18 cellular contexts compared by ENCODE assay signal in the genomic region with DNA sequence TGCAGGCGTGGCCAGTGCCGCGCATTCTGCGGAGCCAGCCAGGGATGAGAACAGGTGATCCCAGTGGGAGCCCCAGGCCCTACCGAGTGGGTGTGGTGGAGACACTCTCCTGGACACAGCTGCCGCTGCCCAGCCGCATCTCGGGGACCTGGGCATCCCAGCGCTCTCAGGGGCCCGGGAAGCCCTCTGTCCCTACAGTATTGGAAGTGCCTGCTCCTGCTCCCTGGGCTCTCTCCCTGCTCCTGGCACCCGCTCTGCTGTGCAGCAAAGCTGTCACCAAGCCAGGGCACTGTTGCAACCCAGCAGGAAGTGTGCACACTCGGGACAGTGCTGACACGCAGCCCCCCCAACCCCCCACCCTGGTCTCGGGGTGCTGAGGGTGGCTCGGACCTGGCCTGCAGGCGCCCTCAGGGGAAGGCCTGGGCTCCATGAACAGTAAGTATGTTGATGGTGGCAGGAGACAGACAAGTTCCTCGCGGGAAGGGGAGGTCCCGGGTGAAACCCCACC.
A peak's percentile ranks its signal among the peaks of the same experiment; 100 is the strongest.
DNase-seq lines count a peak whose midpoint lies in the region; ATAC-seq and TF ChIP-seq lines count a peak whose summit lies in the region.
"Had no signal": no experiment of that assay in that cellular context is flagged by ENCODE, and none has a peak within 500 bp of the region (broad histone marks: within the 10 kb centered on the region; RNA-seq: fewer than 3 reads in every experiment).

No MANE protein-coding gene starts in this region.

- intact Hi-C loops in natural killer cell (cut with micrococcal nuclease) = no loop called here
- intact Hi-C loops in transverse colon (cut with DNase I; ENCODE audit: low total_unique reads) = no loop called here
- intact Hi-C loops in left colon (cut with DNase I, micrococcal nuclease) = no loop called here

- TF ChIP-seq EP300 in transverse colon (IDR thresholded peaks at IDR 0.05; ENCODE audit: low read depth) = no peak

- no peaks in the 10 kb centered on the region for H3K4me1 ChIP-seq in endodermal cell (ENCODE audit: control insufficient read depth, insufficient read depth, low read length)
- no peaks in the 10 kb centered on the region for H3K4me1 ChIP-seq in transverse colon
- H3K4me1 ChIP-seq in effector memory CD4-positive, alpha-beta T cell (ENCODE audit: control insufficient read depth, insufficient read depth, low read length, poor library complexity, severe bottlenecking) = no peaks in the 10 kb centered on the region
- H3K4me1 ChIP-seq: BLaER1 had no signal

- H3K9ac ChIP-seq in endodermal cell (ENCODE audit: extremely low read depth, low read length, poor library complexity, severe bottlenecking) = no peak overlapping the region
- H3K9ac ChIP-seq: BLaER1, KMS-11 had no signal

- H3K4me3 Mint-ChIP-seq in endodermal cell = no peak overlapping the region
- H3K4me3 Mint-ChIP-seq in natural killer cell = no peak overlapping the region

- no peaks in the 10 kb centered on the region for H3K4me1 Mint-ChIP-seq in endodermal cell
- no peaks in the 10 kb centered on the region for H3K4me1 Mint-ChIP-seq in natural killer cell

- ATAC-seq in natural killer cell (no peak), left colon (no peak)
- ATAC-seq: Panc1, Right ventricle myocardium inferior had no signal

- no peaks in the 10 kb centered on the region for H3K27me3 Mint-ChIP-seq in endodermal cell (ENCODE audit: insufficient read depth)
- H3K27me3 Mint-ChIP-seq in natural killer cell (ENCODE audit: low read depth in 2 of 2) = no peaks in the 10 kb centered on the region

- H3K27ac Mint-ChIP-seq in endodermal cell = no peak overlapping the region
- H3K27ac Mint-ChIP-seq in natural killer cell = no peak overlapping the region

- H3K9me3 Mint-ChIP-seq in endodermal cell = peaks cover 20% of the 10 kb centered on the region
- H3K9me3 Mint-ChIP-seq in natural killer cell = peaks cover 9 to 13% of the 10 kb centered on the region in 2 donors

- H3K36me3 ChIP-seq in endodermal cell (ENCODE audit: control insufficient read depth, insufficient read depth, low read length) = no peaks in the 10 kb centered on the region
- no peaks in the 10 kb centered on the region for H3K36me3 ChIP-seq in transverse colon
- H3K36me3 ChIP-seq in effector memory CD4-positive, alpha-beta T cell (ENCODE audit: control insufficient read depth, insufficient read depth, low read length) = no peaks in the 10 kb centered on the region
- H3K36me3 ChIP-seq: BLaER1 had no signal

- 95 to 96% methylated on average over 7 to 19 of the region's 19 CpGs for WGBS in endodermal cell (ENCODE audit: insufficient coverage in 1 of 2, insufficient read length in 1 of 2), 2 experiments
- 94% methylated on average over 19 of the region's 19 CpGs; no CpG with 5 or more reads in 1 of the 2 donors for WGBS in transverse colon (ENCODE audit: low coverage in 1 of 2), 2 donors

- no peak overlapping the region for H3K27ac ChIP-seq in endodermal cell (ENCODE audit: low read depth, low read length)
- H3K27ac ChIP-seq in transverse colon = no peak overlapping the region
- H3K27ac ChIP-seq in effector memory CD4-positive, alpha-beta T cell (ENCODE audit: insufficient read depth, low read length, poor library complexity, severe bottlenecking) = no peak overlapping the region
- H3K27ac ChIP-seq: BLaER1, KMS-11 had no signal

- no peaks in the 10 kb centered on the region for H3K36me3 Mint-ChIP-seq in endodermal cell (ENCODE audit: low read depth)
- peaks cover 4% of the 10 kb centered on the region for H3K36me3 Mint-ChIP-seq in natural killer cell

- no peaks in the 10 kb centered on the region for H3K27me3 ChIP-seq in endodermal cell (ENCODE audit: control insufficient read depth, insufficient read depth, low read length, poor library complexity, severe bottlenecking)
- H3K27me3 ChIP-seq in transverse colon = no peaks in the 10 kb centered on the region
- H3K27me3 ChIP-seq in effector memory CD4-positive, alpha-beta T cell (replicated peaks; ENCODE audit: control insufficient read depth, insufficient read depth, low read length, poor library complexity, severe bottlenecking) = no peaks in the 10 kb centered on the region
- H3K27me3 ChIP-seq: BLaER1 had no signal

- no peak for TF ChIP-seq POLR2A in transverse colon (IDR thresholded peaks at IDR 0.05)

- in situ Hi-C loops in transverse colon (cut with MboI; ENCODE audit: low pct_ligation_motif_present in 1 of 4, low pct_unique_long_range_greater_than_20kb in 1 of 4, low sequenced_read_pairs in 3 of 4) = no loop called here

- TF ChIP-seq CTCF in endodermal cell (conservative IDR thresholded peaks at IDR 0.05) (no peak), natural killer cell (IDR thresholded peaks at IDR 0.05) (no peak), transverse colon (IDR thresholded peaks at IDR 0.05) (no peak)

- H3K9me3 ChIP-seq in endodermal cell (ENCODE audit: control insufficient read depth, low read length) (peaks cover 2% of the 10 kb centered on the region), transverse colon (peaks cover 0 to 1% of the 10 kb centered on the region in 2 donors)
- no peaks in the 10 kb centered on the region for H3K9me3 ChIP-seq in effector memory CD4-positive, alpha-beta T cell (ENCODE audit: control insufficient read depth, low read length)

- peak; percentile 6 for DNase-seq in activated CD8-positive, alpha-beta memory T cell treated with anti-CD3 and anti-CD28 coated beads, Interleukin-2, amount 50 U/mL, for 4 hours
- no peak for DNase-seq in activated CD8-positive, alpha-beta memory T cell treated with anti-CD3 and anti-CD28 coated beads, Interleukin-2, amount 50 U/mL, for 48 hours
- peak; percentile 34 for DNase-seq in endodermal cell
- DNase-seq in natural killer cell = peak; percentile 12
- peak; percentile 6 for DNase-seq in transverse colon
- no peak for DNase-seq in left colon
- no peak for DNase-seq in activated CD4-positive, alpha-beta T cell treated with anti-CD3 and anti-CD28 coated beads for 48 hours
- DNase-seq in effector memory CD4-positive, alpha-beta T cell = no peak
- DNase-seq: 8988T, DMS 273 treated with DMSO at 0.1 percent for 48 hours, NCI-H1105, NCI-H1694 treated with DMSO at 0.1 percent for 48 hours, NCI-H446 treated with DMSO at 0.1 percent for 48 hours, NCI-H82 had no signal

- no peak overlapping the region for H3K4me3 ChIP-seq in endodermal cell (ENCODE audit: low read length)
- no peak overlapping the region for H3K4me3 ChIP-seq in transverse colon
- H3K4me3 ChIP-seq in effector memory CD4-positive, alpha-beta T cell (ENCODE audit: insufficient read depth, low read depth, low read length, poor library complexity, severe bottlenecking) = no peak overlapping the region
- H3K4me3 ChIP-seq: BLaER1 had no signal

Comparison
In these comparisons a context has a peak if more than half of its experiments do, and no peak if none do; other contexts are left out.
1. DNase-seq: peak in activated CD8-positive, alpha-beta memory T cell treated with anti-CD3 and anti-CD28 coated beads, Interleukin-2, amount 50 U/mL, for 4 hours (single experiment), endodermal cell (single experiment), natural killer cell (single experiment) and transverse colon (single experiment); none in activated CD8-positive, alpha-beta memory T cell treated with anti-CD3 and anti-CD28 coated beads, Interleukin-2, amount 50 U/mL, for 48 hours (single experiment), left colon (0 of 2), activated CD4-positive, alpha-beta T cell treated with anti-CD3 and anti-CD28 coated beads for 48 hours (single experiment) and effector memory CD4-positive, alpha-beta T cell (0 of 3).